Comparison of ENCODE assay signal across 8 cellular contexts in genomic region chr3:197297476-197298340, GRCh38. TPM values are rescaled to one million over a fixed set of nuclear protein-coding genes. Genes with fewer than 3 reads are reported as not detected.
A peak's percentile ranks its signal among the peaks of the same experiment; 100 is the strongest.
DNase-seq lines count a peak whose midpoint lies in the region; ATAC-seq and TF ChIP-seq lines count a peak whose summit lies in the region.

No MANE protein-coding gene starts in this region.

- H3K27me3 ChIP-seq in ascending aorta = no peaks in the 10 kb centered on the region
- H3K27me3 ChIP-seq in aorta (ENCODE audit: control insufficient read depth in 1 of 2, insufficient read depth in 2 of 2, low read length in 1 of 2) = no peaks in the 10 kb centered on the region

- 1 to 2% methylated on average over 80 to 100 of the region's 100 CpGs for WGBS in aorta, 2 donors

- peaks cover 0 to 14% of the 10 kb centered on the region in 2 donors for H3K4me1 ChIP-seq in ascending aorta
- no peaks in the 10 kb centered on the region for H3K4me1 ChIP-seq in aorta (ENCODE audit: control insufficient read depth in 1 of 2, insufficient read depth in 2 of 2, low read length in 2 of 2)

- DNase-seq in NCI-H146 treated with DMSO at 0.1 percent for 48 hours (lab: John Stamatoyannopoulos, UW; ENCODE audit: unreplicated experiment) (peak; percentile 89), T-helper 2 cell (peak; percentile 79 to 94 (median 86)), ascending aorta (ENCODE audit: low spot score in 2 of 2) (peak; percentile 28 to 92), hepatic stellate cell (ENCODE audit: low spot score) (peak; percentile 95), renal cortical epithelial cell (ENCODE audit: low read depth) (peak; percentile 59), aorta (peak; percentile 93 to 96)

- TF ChIP-seq CTCF in ascending aorta (IDR thresholded peaks at IDR 0.05) = no peak

- peak overlapping the region; percentile 87 to 98 for H3K4me3 ChIP-seq in ascending aorta
- peak overlapping the region; percentile 88 to 99 for H3K4me3 ChIP-seq in aorta (ENCODE audit: low read length in 2 of 2)

- intact Hi-C loops in ascending aorta (cut with DNase I) (loop anchor here (1.0 to 5.0 kb wide), 5 partner anchors 55 to 1855 kb away; partner anchors contain the start of gene ACAP2), aorta (cut with DNase I) (no loop called here)

- peak overlapping the region; percentile 89 to 91 for H3K27ac ChIP-seq in ascending aorta
- peak overlapping the region in 1 of 2 donors; percentile 82 for H3K27ac ChIP-seq in aorta (ENCODE audit: low read depth in 1 of 2, low read length in 2 of 2)

- H3K9me3 ChIP-seq in ascending aorta (no peaks in the 10 kb centered on the region), aorta (ENCODE audit: control insufficient read depth, low read length) (no peaks in the 10 kb centered on the region)

- H3K36me3 ChIP-seq in ascending aorta (no peaks in the 10 kb centered on the region), aorta (ENCODE audit: control insufficient read depth in 1 of 2, insufficient read depth in 2 of 2, low read length in 1 of 2) (no peaks in the 10 kb centered on the region)

- peak; percentile 72 for ATAC-seq in GM18502 (IDR thresholded peaks at IDR 0.05; ENCODE audit: poor library complexity, unreplicated experiment)
- ATAC-seq in HG02885 (IDR thresholded peaks at IDR 0.05; ENCODE audit: poor library complexity, unreplicated experiment) = peak; percentile 79
- peak; percentile 95 for ATAC-seq in aorta (ENCODE audit: low FRiP score)

RNA-seq across cellular contexts. Expression of gene DLG1, which starts 0.7 kb away (rescaled TPM):
- total RNA-seq in ascending aorta (31.0 TPM), renal cortical epithelial cell (153 and 197 TPM in 2 replicates), aorta (100 to 1,000 TPM in 1 of 2 donors, 10 to 100 TPM in 1; 68.8 to 100 TPM)
- 10 to 100 TPM; 21.2 to 35.1 TPM for polyA plus RNA-seq in aorta
